ENCODE assay signal across 7 cellular contexts in genomic region chr5:33439905-33440481, GRCh38. TPM values are rescaled to one million over a fixed set of nuclear protein-coding genes. Genes with fewer than 3 reads are reported as not detected.
DNase-seq lines count a peak whose midpoint lies in the region; ATAC-seq and TF ChIP-seq lines count a peak whose summit lies in the region.

No MANE protein-coding gene starts in this region.

- H3K9ac ChIP-seq in OCI-LY3 (ENCODE audit: low read length), result peak overlapping the region; percentile 71

- H3K4me1 Mint-ChIP-seq in stimulated activated naive CD8-positive, alpha-beta T cell treated with anti-CD3 and anti-CD28 coated beads, Interleukin-15, amount 100 ng/mL, for 72 hours, result peaks cover 33% of the 10 kb centered on the region

- H3K27ac Mint-ChIP-seq in stimulated activated naive CD8-positive, alpha-beta T cell treated with anti-CD3 and anti-CD28 coated beads, Interleukin-15, amount 100 ng/mL, for 72 hours, result no peak overlapping the region

- H3K36me3 ChIP-seq in H7 (replicated peaks; ENCODE audit: control insufficient read depth, insufficient read depth, low read length) (peaks cover 3% of the 10 kb centered on the region), OCI-LY3 (replicated peaks; ENCODE audit: low read depth, low read length) (peaks cover 13% of the 10 kb centered on the region), spleen (peaks cover 0 to 7% (median under 1%) of the 10 kb centered on the region in 6 donors)

- peak overlapping the region; percentile 82 for H3K4me2 ChIP-seq in OCI-LY3 (ENCODE audit: low read length)

- no peak overlapping the region for H3K4me3 Mint-ChIP-seq in stimulated activated naive CD8-positive, alpha-beta T cell treated with anti-CD3 and anti-CD28 coated beads, Interleukin-15, amount 100 ng/mL, for 72 hours

- intact Hi-C loops in spleen (cut with DNase I; ENCODE audit: low total_unique reads), result no loop called here

- no peaks in the 10 kb centered on the region for H3K27me3 Mint-ChIP-seq in stimulated activated naive CD8-positive, alpha-beta T cell treated with anti-CD3 and anti-CD28 coated beads, Interleukin-15, amount 100 ng/mL, for 72 hours

- H3K9me3 Mint-ChIP-seq in stimulated activated naive CD8-positive, alpha-beta T cell treated with anti-CD3 and anti-CD28 coated beads, Interleukin-15, amount 100 ng/mL, for 72 hours, result no peaks in the 10 kb centered on the region

- H4K20me1 ChIP-seq in OCI-LY3 (ENCODE audit: insufficient read depth, low read length), result peaks cover 15% of the 10 kb centered on the region

- H3K9me3 ChIP-seq in OCI-LY3 (ENCODE audit: insufficient read depth, low read length), result no peaks in the 10 kb centered on the region
- H3K9me3 ChIP-seq in spleen, result no peaks in the 10 kb centered on the region

- TF ChIP-seq CTCF in OCI-LY3 (IDR thresholded peaks at IDR 0.05; ENCODE audit: low read depth, low read length), result no peak
- TF ChIP-seq CTCF in fibroblast of villous mesenchyme (IDR thresholded peaks at IDR 0.05; ENCODE audit: insufficient read depth, low read depth, low read length), result no peak
- TF ChIP-seq CTCF in spleen (IDR thresholded peaks at IDR 0.05 in 8 of 11, conservative IDR thresholded peaks at IDR 0.05 in 3 of 11), result no peak
- TF ChIP-seq CTCF in GM10266 (IDR thresholded peaks at IDR 0.05; ENCODE audit: control insufficient read depth, insufficient read depth, low read depth, missing control alignments), result no peak

- no peaks in the 10 kb centered on the region for H3K27me3 ChIP-seq in H7 (ENCODE audit: control insufficient read depth, insufficient read depth, low read length)
- no peaks in the 10 kb centered on the region for H3K27me3 ChIP-seq in OCI-LY3 (ENCODE audit: low read depth, low read length)
- no peaks in the 10 kb centered on the region for H3K27me3 ChIP-seq in spleen (replicated peaks in 1 of 7)

- 0 out of 2 replicates have a peak overlapping the region, but pooled peaks have one; percentile 36 for H2AFZ ChIP-seq in OCI-LY3 (ENCODE audit: low read depth, low read length)

- peak overlapping the region; percentile 97 for H3K4me3 ChIP-seq in H7 (ENCODE audit: insufficient read depth, low read depth, low read length)
- peak overlapping the region; percentile 95 for H3K4me3 ChIP-seq in OCI-LY3 (ENCODE audit: low read length)
- peak overlapping the region; percentile 85 for H3K4me3 ChIP-seq in fibroblast of villous mesenchyme (ENCODE audit: low read depth, low read length)
- H3K4me3 ChIP-seq in spleen, result peak overlapping the region; percentile 63 to 94 (median 82)

- no peak for DNase-seq in H7
- no peak for DNase-seq in fibroblast of villous mesenchyme (ENCODE audit: low read depth)
- DNase-seq in spleen, result no peak
- no peak for DNase-seq in GM10266 (ENCODE audit: extremely low spot score)
- no peak for DNase-seq in stimulated activated naive CD8-positive, alpha-beta T cell treated with anti-CD3 and anti-CD28 coated beads, Interleukin-15, amount 100 ng/mL, for 72 hours

- WGBS in spleen, 5 donors, result 2 to 11% (median 9%) methylated on average over 18 of the region's 18 CpGs

- H3K4me1 ChIP-seq in OCI-LY3 (ENCODE audit: low read length), result peaks cover 13% of the 10 kb centered on the region
- peaks cover 16 to 61% (median 41%) of the 10 kb centered on the region in 6 donors for H3K4me1 ChIP-seq in spleen

- no peak for TF ChIP-seq POLR2A in spleen (IDR thresholded peaks at IDR 0.05)

- H3K27ac ChIP-seq in OCI-LY3 (ENCODE audit: low read length) (peak overlapping the region; percentile 90), spleen (peak overlapping the region; percentile 83 to 93 (median 90))

- no peak for ATAC-seq in GM18498 (IDR thresholded peaks at IDR 0.05; ENCODE audit: unreplicated experiment)
- ATAC-seq in stimulated activated naive CD8-positive, alpha-beta T cell treated with anti-CD3 and anti-CD28 coated beads, Interleukin-15, amount 100 ng/mL, for 72 hours, result no peak

- peaks cover 54% of the 10 kb centered on the region for H3K79me2 ChIP-seq in OCI-LY3 (ENCODE audit: low read length)

RNA-seq across cellular contexts. Expression of gene TARS1, which starts 0.8 kb away (rescaled TPM):
- 250 and 314 TPM in 2 replicates for total RNA-seq in H7 (2014; rRNA removed; shearing (Covaris generic))
- total RNA-seq in fibroblast of villous mesenchyme, result 288 and 293 TPM in 2 replicates
- 10 to 100 TPM; 42.7 to 90.0 (median 63.3) TPM for total RNA-seq in spleen
- 10 to 100 TPM; 43.2 to 45.5 (median 45.0) TPM for polyA plus RNA-seq in spleen
